ENCODE assay signal across 25 cellular contexts in the genomic region with DNA sequence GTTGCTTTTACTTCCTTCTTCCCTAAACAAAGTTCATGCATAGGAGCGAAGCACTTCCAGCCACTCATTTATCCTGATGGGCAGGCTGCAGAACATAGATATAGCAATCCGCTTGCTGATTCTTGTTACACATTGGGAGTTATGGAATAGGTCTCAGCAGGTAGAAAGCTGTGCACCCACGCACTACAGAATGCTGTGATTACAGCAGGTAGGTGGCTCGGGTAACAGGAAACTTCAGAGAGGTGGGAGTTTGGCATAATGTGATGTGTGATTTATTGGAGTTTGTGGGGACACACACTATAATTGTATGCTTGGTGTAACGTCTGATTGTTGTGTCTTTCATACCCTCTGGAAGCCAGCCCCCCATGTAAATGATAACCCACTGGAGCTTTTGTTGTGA.
"Had no signal": no experiment of that assay in that cellular context is flagged by ENCODE, and none has a peak within 500 bp of the region (broad histone marks: within the 10 kb centered on the region; RNA-seq: fewer than 3 reads in every experiment).

No MANE protein-coding gene starts in this region.

- H3K27me3 Mint-ChIP-seq: activated B cell treated with CpG ODN at 0.5 μM for 24 hours; activated CD8-positive, alpha-beta T cell treated with anti-CD3 and anti-CD28 coated beads for 36 hours; activated T-helper 17 cell treated with anti-CD3 and anti-CD28 coated beads, Interleukin-2, amount 50 U/mL, for 72 hours had no signal

- DNase-seq: activated B cell treated with CpG ODN at 0.5 μM for 24 hours; activated CD4-positive, alpha-beta T cell treated with anti-CD3 and anti-CD28 coated beads for 48 hours; activated CD4-positive, alpha-beta T cell treated with anti-CD3 and anti-CD28 coated beads, Interleukin-2, amount 50 U/mL, for 1 hour; activated CD4-positive, alpha-beta T cell treated with anti-CD3 and anti-CD28 coated beads, Interleukin-2, amount 50 U/mL, for 48 hours; activated CD8-positive, alpha-beta memory T cell treated with anti-CD3 and anti-CD28 coated beads for 24 hours; activated CD8-positive, alpha-beta T cell treated with anti-CD3 and anti-CD28 coated beads for 36 hours; activated effector memory CD4-positive, alpha-beta T cell treated with Interleukin-2 at 50 U/mL for 16 hours; activated gamma-delta T cell treated with Interleukin-2 at 50 U/mL for 16 hours; activated naive CD4-positive, alpha-beta T cell treated with anti-CD3 and anti-CD28 coated beads, Interleukin-2, amount 50 U/mL, for 16 hours; activated naive CD4-positive, alpha-beta T cell treated with Interleukin-2 at 50 U/mL for 16 hours; activated T-cell treated with anti-CD3 and anti-CD28 coated beads, Interleukin-2, amount 50 U/mL, for 4 hours; amniotic stem cell; central memory CD4-positive, alpha-beta T cell; cerebellar nuclear complex; colonic mucosa; effector CD8-positive, alpha-beta T cell; esophagus squamous epithelium; foreskin melanocyte; T1000; WERI-Rb-1 had no signal

- H3K9me3 Mint-ChIP-seq: activated CD8-positive, alpha-beta T cell treated with anti-CD3 and anti-CD28 coated beads for 36 hours; activated T-helper 17 cell treated with anti-CD3 and anti-CD28 coated beads, Interleukin-2, amount 50 U/mL, for 72 hours; T-helper 1 cell treated with Interleukin-12 subunit alpha and Interleukin-12 subunit beta and Interleukin-4 antibody, amounts not matched to agents 30 μg/mL and 1 μg/mL, for 36 hours had no signal

- H3K27ac Mint-ChIP-seq: activated B cell treated with CpG ODN at 0.5 μM for 24 hours; activated CD8-positive, alpha-beta T cell treated with anti-CD3 and anti-CD28 coated beads for 36 hours; activated naive CD8-positive, alpha-beta T cell; activated T-helper 17 cell treated with anti-CD3 and anti-CD28 coated beads, Interleukin-2, amount 50 U/mL, for 72 hours; T-helper 1 cell treated with Interleukin-12 subunit alpha and Interleukin-12 subunit beta and Interleukin-4 antibody, amounts not matched to agents 30 μg/mL and 1 μg/mL, for 36 hours had no signal

- ATAC-seq: activated CD4-positive, CD25-positive, alpha-beta regulatory T cell treated with anti-CD3 and anti-CD28 coated beads, Interleukin-2, amount 50 U/mL, for 24 hours; activated CD8-positive, alpha-beta T cell treated with anti-CD3 and anti-CD28 coated beads for 36 hours; activated T-cell treated with anti-CD3 and anti-CD28 coated beads, Interleukin-2, amount 50 U/mL, for 4 hours; activated T-helper 17 cell treated with anti-CD3 and anti-CD28 coated beads, Interleukin-2, amount 50 U/mL, for 72 hours; gastroesophageal sphincter had no signal

- H3K4me1 Mint-ChIP-seq: activated B cell treated with CpG ODN at 0.5 μM for 24 hours; activated T-helper 17 cell treated with anti-CD3 and anti-CD28 coated beads, Interleukin-2, amount 50 U/mL, for 72 hours had no signal

- H3K4me3 Mint-ChIP-seq: activated B cell treated with CpG ODN at 0.5 μM for 24 hours; activated CD8-positive, alpha-beta T cell treated with anti-CD3 and anti-CD28 coated beads for 36 hours; activated naive CD8-positive, alpha-beta T cell; activated T-cell treated with anti-CD3 and anti-CD28 coated beads, Interleukin-2, amount 50 U/mL, for 4 hours; activated T-helper 17 cell treated with anti-CD3 and anti-CD28 coated beads, Interleukin-2, amount 50 U/mL, for 72 hours; T-helper 1 cell treated with Interleukin-12 subunit alpha and Interleukin-12 subunit beta and Interleukin-4 antibody, amounts not matched to agents 30 μg/mL and 1 μg/mL, for 36 hours had no signal

- H3K36me3 Mint-ChIP-seq: activated naive CD8-positive, alpha-beta T cell had no signal
